Comparison of ENCODE assay signal across 12 cellular contexts in the genomic region with DNA sequence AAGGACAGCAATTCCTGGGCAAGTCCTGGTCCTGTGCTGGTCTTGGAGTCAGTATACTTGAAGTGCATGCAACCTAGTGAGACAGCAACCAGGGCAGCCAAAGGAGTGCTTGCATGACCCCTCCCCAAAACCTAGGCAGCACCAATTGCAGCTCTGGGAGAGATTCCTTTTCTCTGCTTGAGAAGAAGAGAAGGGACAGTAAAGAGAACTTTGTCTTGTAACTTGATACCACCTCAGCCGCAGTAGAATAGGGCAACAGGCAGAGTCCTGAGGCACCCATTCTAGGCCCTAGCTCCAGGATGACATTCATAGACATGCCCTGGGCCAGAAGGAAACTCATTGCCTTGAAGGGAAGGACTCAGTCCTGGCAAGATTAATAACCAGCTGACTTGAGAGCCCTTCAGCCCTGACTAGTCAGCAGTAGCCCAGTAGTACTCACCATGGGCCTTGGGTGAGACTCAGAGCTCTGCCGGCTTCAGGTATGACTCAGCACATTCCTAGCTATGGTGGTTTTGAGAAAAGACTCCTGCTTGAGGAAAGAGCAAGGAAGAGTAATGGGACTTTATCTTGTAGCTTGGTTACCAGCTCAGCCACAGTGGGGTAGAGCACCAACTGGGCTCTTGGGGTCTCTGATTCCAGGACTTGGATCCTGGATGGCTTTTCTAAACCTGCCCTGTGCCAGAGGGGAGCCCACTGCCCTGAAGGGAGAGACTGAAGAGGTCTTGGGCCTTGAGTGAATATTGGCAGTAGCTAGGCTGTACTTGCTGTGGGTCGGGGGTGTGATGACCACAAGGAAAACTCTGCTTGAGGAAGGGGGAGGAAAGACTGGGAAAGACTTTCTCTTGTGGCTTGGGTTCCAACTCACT. TPM values are rescaled to one million over a fixed set of nuclear protein-coding genes. Genes with fewer than 3 reads are reported as not detected.
DNase-seq lines count a peak whose midpoint lies in the region; ATAC-seq, FAIRE-seq and TF ChIP-seq lines count a peak whose summit lies in the region.
"Had no signal": no experiment of that assay in that cellular context is flagged by ENCODE, and none has a peak within 500 bp of the region (broad histone marks: within the 10 kb centered on the region; RNA-seq: fewer than 3 reads in every experiment).

No MANE protein-coding gene starts in this region.

- H3K4me1 ChIP-seq in HEK293 (ENCODE audit: control insufficient read depth, insufficient read depth, low read length) = no peaks in the 10 kb centered on the region
- H3K4me1 ChIP-seq in SJCRH30 = no peaks in the 10 kb centered on the region; the same call in 1 of the 2 replicates
- H3K4me1 ChIP-seq: parathyroid adenoma had no signal

- DNase-seq in SJCRH30 (peak; percentile 10 to 13), hepatic stellate cell (ENCODE audit: low spot score) (peak; percentile 47), frontal cortex (ENCODE audit: low spot score in 2 of 2) (no peak), activated gamma-delta T cell treated with Interleukin-2 at 50 U/mL for 16 hours (no peak)
- DNase-seq: activated CD4-positive, alpha-beta T cell treated with anti-CD3 and anti-CD28 coated beads, Interleukin-2, amount 10 ng/mL, durations not matched to agents 24 days and 14 days; CD4-positive, CD25-positive, alpha-beta regulatory T cell; NCI-H1048 had no signal

- POLR2A ChIA-PET in HEK293 (lab: Yijun Ruan, JAX) = no interaction called here

- H3K27ac ChIP-seq in 22Rv1 (peak overlapping the region; percentile 57), HEK293 (ENCODE audit: extremely low read depth, low read depth, low read length) (no peak overlapping the region), SJCRH30 (no peak overlapping the region)
- H3K27ac ChIP-seq: parathyroid adenoma had no signal

- H3K27me3 ChIP-seq in SJCRH30 = no peaks in the 10 kb centered on the region

- no peak for FAIRE-seq in frontal cortex (lab: Jason Lieb, UNC)

- H3K9me3 ChIP-seq in HEK293 (ENCODE audit: control insufficient read depth, insufficient read depth, low read depth, low read length) (no peaks in the 10 kb centered on the region), SJCRH30 (replicated peaks) (no peaks in the 10 kb centered on the region)

- ATAC-seq in GM19463 (IDR thresholded peaks at IDR 0.05; ENCODE audit: unreplicated experiment) (no peak), GM18505 (IDR thresholded peaks at IDR 0.05; ENCODE audit: unreplicated experiment) (no peak)

- H3K4me3 ChIP-seq in HEK293 (ENCODE audit: low read depth, low read length) = no peak overlapping the region
- no peak overlapping the region for H3K4me3 ChIP-seq in SJCRH30

- no peak for TF ChIP-seq CTCF in 22Rv1 (IDR thresholded peaks at IDR 0.05)
- TF ChIP-seq CTCF in HEK293 (tag by site-specific recombination; IDR thresholded peaks at IDR 0.05) = no peak

- TF ChIP-seq POLR2A in GM18505 (IDR thresholded peaks at IDR 0.05; ENCODE audit: borderline replicate concordance, extremely low read depth, insufficient read depth, insufficient read length) = no peak

- H3K36me3 ChIP-seq in HEK293 (ENCODE audit: control insufficient read depth in 2 of 2, insufficient read depth in 1 of 2, low read length in 2 of 2) (no peaks in the 10 kb centered on the region), SJCRH30 (no peaks in the 10 kb centered on the region)

- CTCF ChIA-PET in HEK293 (lab: Yijun Ruan, JAX) = interaction anchor here (0.5 to 0.6 kb wide), 2 partner anchors 41 to 207 kb away, joined by 3 read pairs; no protein-coding TSS in a partner anchor

TF ChIP-seq in HEK293, 187 proteins besides CTCF, POLR2A, EP300 and RAD21:
- no peak for TF ChIP-seq ZNF544 (tag by site-specific recombination; IDR thresholded peaks at IDR 0.05)
- peak; percentile 64; the same call in 1 of the 2 replicates for TF ChIP-seq ZNF335 (tag by site-specific recombination; conservative IDR thresholded peaks at IDR 0.05)
- no peak for TF ChIP-seq ZNF10 (tag by site-specific recombination; IDR thresholded peaks at IDR 0.05)
- TF ChIP-seq ZBTB48 (tag by site-specific recombination; IDR thresholded peaks at IDR 0.05) = 0 out of 2 replicates have a peak, but pooled peaks have one; percentile 17
- 0 out of 2 replicates have a peak, but pooled peaks have one; percentile 14 for TF ChIP-seq ZBTB17 (tag by site-specific recombination; IDR thresholded peaks at IDR 0.05)
- TF ChIP-seq SCRT2 (tag by site-specific recombination; IDR thresholded peaks at IDR 0.05) = peak; percentile 44; the same call in 1 of the 2 replicates
- TF ChIP-seq ZBTB8A (tag by site-specific recombination; IDR thresholded peaks at IDR 0.05) = peak; percentile 37; the same call in 1 of the 2 replicates

RNA-seq across cellular contexts. Expression of a gene that starts 51.7 kb away (rescaled TPM):
- 72.1 and 78.3 TPM in 2 replicates for total RNA-seq in SJCRH30 (2014; rRNA removed; shearing (Covaris generic))
- 54.2 TPM for total RNA-seq in frontal cortex

Comparison
In these comparisons a context has a peak if more than half of its experiments do, and no peak if none do; other contexts are left out.
1. DNase-seq: peak in SJCRH30 (2 of 2) and hepatic stellate cell (single experiment); none in frontal cortex (0 of 2) and activated gamma-delta T cell treated with Interleukin-2 at 50 U/mL for 16 hours (single experiment).